Comparison of ENCODE assay signal across 8 cellular contexts in genomic region chr1:244451539-244451950, GRCh38. TPM values are rescaled to one million over a fixed set of nuclear protein-coding genes. Genes with fewer than 3 reads are reported as not detected.
DNase-seq lines count a peak whose midpoint lies in the region; ATAC-seq, FAIRE-seq and TF ChIP-seq lines count a peak whose summit lies in the region.

ADSS2 (minus strand) TSS chr1:244451909; CDS start chr1:244451817, 92 bp downstream.

- H3K4me1 Mint-ChIP-seq in activated naive CD8-positive, alpha-beta T cell treated with anti-CD3 and anti-CD28 coated beads, Interleukin-2, amount 10 ng/mL, durations not matched to agents 7 days and 5 days = peaks cover 32% of the 10 kb centered on the region

- DNase-seq in A172 (ENCODE audit: low spot score) = no peak
- DNase-seq in H54 (ENCODE audit: insufficient read length, low spot score) = peak; percentile 11
- DNase-seq in activated naive CD8-positive, alpha-beta T cell treated with anti-CD3 and anti-CD28 coated beads, Interleukin-2, amount 10 ng/mL, durations not matched to agents 7 days and 5 days = no peak
- DNase-seq in kidney = no peak
- no peak for DNase-seq in HuH-7 (ENCODE audit: low spot score)
- DNase-seq in DMS79 (lab: John Stamatoyannopoulos, UW) = no peak

- POLR2A ChIA-PET in activated naive CD8-positive, alpha-beta T cell treated with anti-CD3 and anti-CD28 coated beads, Interleukin-2, amount 10 ng/mL, durations not matched to agents 7 days and 5 days (lab: Charles Lee) = interaction anchor here (0.6 to 1.3 kb wide), 4 partner anchors 9 to 520 kb away, joined by 3 to 7 read pairs (median 4); partner anchors contain the start of genes CATSPERE and HNRNPU

- intact Hi-C loops in kidney (cut with DNase I) = no loop called here

- H3K27ac Mint-ChIP-seq in activated naive CD8-positive, alpha-beta T cell treated with anti-CD3 and anti-CD28 coated beads, Interleukin-2, amount 10 ng/mL, durations not matched to agents 7 days and 5 days = peak within 1 kb of the TSS; percentile 98

- FAIRE-seq in H54 (lab: Jason Lieb, UNC) (no peak), kidney (lab: Jason Lieb, UNC) (no peak)

- H3K4me3 ChIP-seq in kidney (ENCODE audit: low read length in 2 of 2) (peak within 1 kb of the TSS; percentile 87 to 90), stomach smooth muscle (ENCODE audit: low read length in 2 of 2) (peak within 1 kb of the TSS; percentile 78 to 89)

- H3K9me3 ChIP-seq in kidney (ENCODE audit: control insufficient read depth in 1 of 2, low read length in 2 of 2) = no peaks in the 10 kb centered on the region
- no peaks in the 10 kb centered on the region for H3K9me3 ChIP-seq in stomach smooth muscle (ENCODE audit: control insufficient read depth in 2 of 2, low read length in 2 of 2)

- H3K36me3 ChIP-seq in kidney (ENCODE audit: control insufficient read depth in 1 of 2, insufficient read depth in 2 of 2, low read length in 2 of 2) = no peaks in the 10 kb centered on the region
- H3K36me3 ChIP-seq in stomach smooth muscle (ENCODE audit: control insufficient read depth in 2 of 2, insufficient read depth in 2 of 2, low read length in 2 of 2) = no peaks in the 10 kb centered on the region

- TF ChIP-seq POLR2A in H54 (IDR thresholded peaks at IDR 0.05; ENCODE audit: low read depth, low read length) = peak; percentile 95

- peaks cover 1% of the 10 kb centered on the region for H3K9me3 Mint-ChIP-seq in activated naive CD8-positive, alpha-beta T cell treated with anti-CD3 and anti-CD28 coated beads, Interleukin-2, amount 10 ng/mL, durations not matched to agents 7 days and 5 days

- no peak for ATAC-seq in activated naive CD8-positive, alpha-beta T cell treated with anti-CD3 and anti-CD28 coated beads, Interleukin-2, amount 10 ng/mL, durations not matched to agents 7 days and 5 days (ENCODE audit: low read depth)
- ATAC-seq in HG03521 (IDR thresholded peaks at IDR 0.05; ENCODE audit: unreplicated experiment) = no peak

- no peak for TF ChIP-seq CTCF in kidney (IDR thresholded peaks at IDR 0.05; ENCODE audit: borderline replicate concordance, extremely low read depth, insufficient read depth)

- H3K4me3 Mint-ChIP-seq in activated naive CD8-positive, alpha-beta T cell treated with anti-CD3 and anti-CD28 coated beads, Interleukin-2, amount 10 ng/mL, durations not matched to agents 7 days and 5 days = peak within 1 kb of the TSS; percentile 95

- H3K27ac ChIP-seq in kidney (ENCODE audit: low read depth in 2 of 2, low read length in 2 of 2) = peak within 1 kb of the TSS; percentile 93 to 94
- H3K27ac ChIP-seq in stomach smooth muscle (ENCODE audit: low read length) = peak within 1 kb of the TSS; percentile 88

- peaks cover 24% of the 10 kb centered on the region for H3K36me3 Mint-ChIP-seq in activated naive CD8-positive, alpha-beta T cell treated with anti-CD3 and anti-CD28 coated beads, Interleukin-2, amount 10 ng/mL, durations not matched to agents 7 days and 5 days

- H3K27me3 Mint-ChIP-seq in activated naive CD8-positive, alpha-beta T cell treated with anti-CD3 and anti-CD28 coated beads, Interleukin-2, amount 10 ng/mL, durations not matched to agents 7 days and 5 days = peaks cover 2% of the 10 kb centered on the region

- H3K9ac ChIP-seq in kidney (ENCODE audit: low read length in 2 of 2) = peak within 1 kb of the TSS; percentile 62 to 92
- peak within 1 kb of the TSS; percentile 79 to 92 for H3K9ac ChIP-seq in stomach smooth muscle (ENCODE audit: low read length in 2 of 2)

- no peaks in the 10 kb centered on the region for H3K27me3 ChIP-seq in stomach smooth muscle (ENCODE audit: control insufficient read depth in 1 of 2, insufficient read depth in 2 of 2, low read length in 2 of 2)

- H3K4me1 ChIP-seq in kidney (ENCODE audit: control insufficient read depth in 1 of 2, insufficient read depth in 1 of 2, low read depth in 1 of 2, low read length in 2 of 2) (peaks cover 13 to 14% of the 10 kb centered on the region in 2 donors), stomach smooth muscle (ENCODE audit: control insufficient read depth, insufficient read depth, low read length) (peaks cover 10% of the 10 kb centered on the region)

RNA-seq across cellular contexts. Expression of gene ADSS2, which starts in this region (rescaled TPM):
- 93.3 and 110 TPM in 2 replicates for total RNA-seq in A172 (2014; rRNA removed; shearing (Covaris generic))
- 10 to 100 TPM; 52.5 to 54.6 TPM for total RNA-seq in activated naive CD8-positive, alpha-beta T cell treated with anti-CD3 and anti-CD28 coated beads, Interleukin-2, amount 10 ng/mL, durations not matched to agents 7 days and 5 days
- total RNA-seq in kidney = 50.3 TPM
- 19.7 TPM for polyA plus RNA-seq in kidney (ENCODE audit: insufficient read depth, low read depth, low replicate concordance)
